In genomic region chr19:43462887-43463380, GRCh38 we compare ENCODE assay signal across 8 cellular contexts. TPM values are rescaled to one million over a fixed set of nuclear protein-coding genes. Genes with fewer than 3 reads are reported as not detected.
DNase-seq lines count a peak whose midpoint lies in the region; ATAC-seq and TF ChIP-seq lines count a peak whose summit lies in the region.

No MANE protein-coding gene starts in this region.

- POLR2A ChIA-PET in HEK293 (lab: Yijun Ruan, JAX) = interaction anchor here (0.5 to 2.4 kb wide), 24 partner anchors 11 to 1603 kb away, joined by 3 to 30 read pairs (median 6); partner anchors contain the start of genes ETHE1, IRGQ, PHLDB3 and RPS19

- CTCF ChIA-PET in HEK293 (lab: Yijun Ruan, JAX) = interaction anchor here (0.5 to 12.2 kb wide), 9 partner anchors 11 to 1432 kb away, joined by 3 to 180 read pairs (median 6); no protein-coding TSS in a partner anchor

- in situ Hi-C loops in GM13976 (cut with MboI; ENCODE audit: low sequenced_read_pairs, unreplicated experiment) = no loop called here

- H3K9ac ChIP-seq in skeletal muscle satellite cell (ENCODE audit: low read depth, low read length) = no peak overlapping the region

- H3K27me3 ChIP-seq in WERI-Rb-1 (ENCODE audit: insufficient read depth, low read depth, severe bottlenecking) (no peaks in the 10 kb centered on the region), skeletal muscle satellite cell (ENCODE audit: control insufficient read depth, insufficient read depth, low read length) (peaks cover 20% of the 10 kb centered on the region)

- ATAC-seq in GM18498 (IDR thresholded peaks at IDR 0.05; ENCODE audit: unreplicated experiment) (no peak), HG03025 (IDR thresholded peaks at IDR 0.05; ENCODE audit: low FRiP score, unreplicated experiment) (no peak)

- peaks cover 10% of the 10 kb centered on the region for H3K27me3 Mint-ChIP-seq in glutamatergic neuron (ENCODE audit: unreplicated experiment)

- H3K36me3 Mint-ChIP-seq in glutamatergic neuron (ENCODE audit: unreplicated experiment) = no peaks in the 10 kb centered on the region

- TF ChIP-seq CTCF in HEK293 (tag by site-specific recombination; IDR thresholded peaks at IDR 0.05) (peak; percentile 47), WERI-Rb-1 (IDR thresholded peaks at IDR 0.05; ENCODE audit: low read depth, low read length) (no peak), glutamatergic neuron (IDR thresholded peaks at IDR 0.05; ENCODE audit: partially characterized antibody, unreplicated experiment) (no peak), GM13976 (IDR thresholded peaks at IDR 0.05; ENCODE audit: borderline replicate concordance, control extremely low read depth, extremely low read depth, insufficient read depth, missing control alignments) (no peak)

- peak overlapping the region; percentile 91 for H3K4me2 ChIP-seq in skeletal muscle satellite cell (ENCODE audit: low read length)

- no peak overlapping the region for H3K27ac ChIP-seq in HEK293 (ENCODE audit: extremely low read depth, low read depth, low read length)
- peak overlapping the region; percentile 21; the same call in 1 of the 2 replicates for H3K27ac ChIP-seq in WERI-Rb-1

- H3K27ac Mint-ChIP-seq in glutamatergic neuron (ENCODE audit: unreplicated experiment) = no peak overlapping the region

- H3K36me3 ChIP-seq in HEK293 (ENCODE audit: control insufficient read depth in 2 of 2, insufficient read depth in 1 of 2, low read length in 2 of 2) = no peaks in the 10 kb centered on the region
- H3K36me3 ChIP-seq in WERI-Rb-1 = no peaks in the 10 kb centered on the region
- no peaks in the 10 kb centered on the region for H3K36me3 ChIP-seq in skeletal muscle satellite cell (ENCODE audit: insufficient read depth, low read length)

- peaks cover 2% of the 10 kb centered on the region for H3K9me3 Mint-ChIP-seq in glutamatergic neuron (ENCODE audit: unreplicated experiment)

- peak overlapping the region; percentile 98 for H3K4me3 Mint-ChIP-seq in glutamatergic neuron (ENCODE audit: unreplicated experiment)

- H3K4me3 ChIP-seq in HEK293 (ENCODE audit: low read depth, low read length) = peak overlapping the region; percentile 31
- H3K4me3 ChIP-seq in WERI-Rb-1 (ENCODE audit: low read depth, low read length) = peak overlapping the region; percentile 70
- H3K4me3 ChIP-seq in skeletal muscle satellite cell (ENCODE audit: low read length) = peak overlapping the region; percentile 93

- H3K4me1 ChIP-seq in HEK293 (ENCODE audit: control insufficient read depth, insufficient read depth, low read length) (peaks cover 12% of the 10 kb centered on the region; the same call in 1 of the 2 replicates), skeletal muscle satellite cell (ENCODE audit: control insufficient read depth, insufficient read depth, low read length) (peaks cover 15% of the 10 kb centered on the region)

- DNase-seq in WERI-Rb-1 (no peak), glutamatergic neuron (no peak), GM13976 (ENCODE audit: low spot score) (no peak), NCI-H748 (lab: John Stamatoyannopoulos, UW; ENCODE audit: unreplicated experiment) (no peak)

- H3K4me1 Mint-ChIP-seq in glutamatergic neuron (ENCODE audit: low read depth, unreplicated experiment) = no peaks in the 10 kb centered on the region

- H3K9me3 ChIP-seq in HEK293 (ENCODE audit: control insufficient read depth, insufficient read depth, low read depth, low read length) = no peaks in the 10 kb centered on the region
- H3K9me3 ChIP-seq in WERI-Rb-1 (ENCODE audit: severe bottlenecking) = no peaks in the 10 kb centered on the region
- no peaks in the 10 kb centered on the region for H3K9me3 ChIP-seq in skeletal muscle satellite cell (replicated peaks; ENCODE audit: low read length)

TF ChIP-seq in HEK293, 187 proteins besides CTCF, POLR2A, EP300 and RAD21 (continues in another document):
- TF ChIP-seq ZNF600 (tag by site-specific recombination; IDR thresholded peaks at IDR 0.05) (peak; percentile 71; the same call in 1 of the 2 replicates), ZBTB17 (tag by site-specific recombination; IDR thresholded peaks at IDR 0.05) (peak; percentile 73), ZNF449 (tag by site-specific recombination; IDR thresholded peaks at IDR 0.05) (peak; percentile 91), ZNF488 (tag by site-specific recombination; IDR thresholded peaks at IDR 0.05) (no peak), ZNF10 (tag by site-specific recombination; IDR thresholded peaks at IDR 0.05) (peak; percentile 57), SP7 (tag by site-specific recombination; IDR thresholded peaks at IDR 0.05) (0 out of 2 replicates have a peak, but pooled peaks have one; percentile 7), ZNF366 (tag by site-specific recombination; conservative IDR thresholded peaks at IDR 0.05) (peak; percentile 56; the same call in 1 of the 2 replicates), ZEB2 (tag by site-specific recombination; IDR thresholded peaks at IDR 0.05) (0 out of 2 replicates have a peak, but pooled peaks have one; percentile 40), ZBTB10 (tag by site-specific recombination; IDR thresholded peaks at IDR 0.05) (peak; percentile 60; the same call in 1 of the 2 replicates), GLIS2 (tag by site-specific recombination; IDR thresholded peaks at IDR 0.05) (no peak), ZNF398 (tag by site-specific recombination; IDR thresholded peaks at IDR 0.05) (peak; percentile 65), ZNF76 (tag by site-specific recombination; IDR thresholded peaks at IDR 0.05; ENCODE audit: borderline replicate concordance, low read depth) (peak; percentile 47; the same call in 1 of the 2 replicates), ZBTB48 (tag by site-specific recombination; IDR thresholded peaks at IDR 0.05) (peak; percentile 82)

RNA-seq across cellular contexts. Expression of gene LYPD3, which starts 2.5 kb away (rescaled TPM):
- total RNA-seq in glutamatergic neuron (ENCODE audit: unreplicated experiment) = 0.56 TPM
- total RNA-seq in skeletal muscle satellite cell (2012; rRNA removed) = not detected in 2 replicates

RNA-seq across cellular contexts. Expression of gene PHLDB3, which starts 41.6 kb away (rescaled TPM):
- 6.8 TPM for total RNA-seq in glutamatergic neuron (ENCODE audit: unreplicated experiment)
- 5.0 and 6.8 TPM in 2 replicates for total RNA-seq in skeletal muscle satellite cell (2012; rRNA removed)

RNA-seq across cellular contexts. Expression of gene TEX101, which starts 48.2 kb away (rescaled TPM):
- total RNA-seq in glutamatergic neuron (ENCODE audit: unreplicated experiment) = not detected
- not detected in 2 replicates for total RNA-seq in skeletal muscle satellite cell (2012; rRNA removed)

Comparison
In these comparisons a context has a peak if more than half of its experiments do, and no peak if none do; other contexts are left out.
1. H3K4me3 ChIP-seq: peak in every context shown above with its lines; median percentile 93 in skeletal muscle satellite cell; 70 in WERI-Rb-1; 31 in HEK293.